Comparison of ENCODE assay signal across 29 cellular contexts in the genomic region with DNA sequence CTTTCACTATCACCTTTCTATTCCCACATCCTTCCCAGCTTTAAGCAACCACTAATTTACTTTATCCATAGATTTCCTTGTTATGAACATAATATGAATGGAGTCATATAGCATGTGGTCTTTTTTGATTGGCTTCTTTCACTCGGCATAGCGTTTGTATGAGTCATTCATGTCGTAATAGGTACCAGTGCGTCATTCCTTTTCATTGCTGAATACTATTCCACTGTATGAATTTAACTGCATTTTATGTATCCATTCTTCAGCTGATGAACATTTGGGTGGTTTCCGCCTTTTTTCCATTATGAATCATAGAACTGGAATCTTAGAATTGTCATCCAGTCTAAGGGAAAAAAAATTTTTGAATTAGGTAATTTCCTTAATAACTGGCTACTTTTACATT.
"Had no signal": no experiment of that assay in that cellular context is flagged by ENCODE, and none has a peak within 500 bp of the region (broad histone marks: within the 10 kb centered on the region; RNA-seq: fewer than 3 reads in every experiment).

No MANE protein-coding gene starts in this region.

- H3K27ac ChIP-seq: neutrophil, pancreas, psoas muscle, skin epidermis, spleen, suprapubic skin, testis, tibial artery, transverse colon, upper lobe of left lung, vagina had no signal

- ATAC-seq: naive thymus-derived CD8-positive, alpha-beta T cell; natural killer cell treated with Interleukin-12 subunit alpha and Interleukin-12 subunit beta and Interleukin-15 and Interleukin-18, amount 100 ng/mL, for 72 hours; pancreas; psoas muscle; right cardiac atrium; sciatic nerve; stimulated activated memory B cell treated with anti-CD40 and anti-IgM and Interleukin-4, amounts not matched to agents 10 μg/mL and 1 μg/mL and 100 μg/mL, for 72 hours; stimulated activated naive CD8-positive, alpha-beta T cell treated with anti-CD3 and anti-CD28 coated beads, Interleukin-15, amount 100 ng/mL, for 72 hours; stimulated activated naive CD8-positive, alpha-beta T cell treated with anti-CD3 and anti-CD28 coated beads, Interleukin-15, Interleukin-2, amounts not matched to agents 100 U/mL and 50 U/mL, for 24 hours had no signal

- DNase-seq: naive thymus-derived CD8-positive, alpha-beta T cell; nephron progenitor cell; nucleus accumbens; pancreas; psoas muscle; right cardiac atrium; spleen; stimulated activated CD4-positive, alpha-beta T cell treated with anti-CD3 and anti-CD28 coated beads, Interleukin-12 subunit alpha, Interleukin-12 subunit beta, amount 100 ng/mL, for 4 hours; stimulated activated CD4-positive, alpha-beta T cell treated with anti-CD3 and anti-CD28 coated beads, Interleukin-1b, Interleukin-23, amount 100 ng/mL, for 48 hours; stimulated activated CD4-positive, alpha-beta T cell treated with anti-CD3 and anti-CD28 coated beads, Interleukin-4, amount 100 ng/mL, for 1 hour; stimulated activated CD4-positive, alpha-beta T cell treated with anti-CD3 and anti-CD28 coated beads, Interleukin-4, amount 100 ng/mL, for 4 hours; stimulated activated CD8-positive, alpha-beta memory T cell treated with anti-CD3 and anti-CD28 coated beads, Interleukin-4, amount 100 ng/mL, for 48 hours; stimulated activated naive CD4-positive, alpha-beta T cell; stimulated activated naive CD8-positive, alpha-beta T cell treated with anti-CD3 and anti-CD28 coated beads, Interleukin-15, amount 100 ng/mL, for 72 hours; stimulated activated naive CD8-positive, alpha-beta T cell treated with anti-CD3 and anti-CD28 coated beads, Interleukin-15, Interleukin-2, amounts not matched to agents 100 U/mL and 50 U/mL, for 24 hours; substantia nigra; testis; tibial artery; transverse colon had no signal

- H3K4me1 ChIP-seq: pancreas, suprapubic skin, testis, tibial artery, transverse colon, upper lobe of left lung had no signal

- H3K27me3 ChIP-seq: neutrophil, pancreas, spleen, suprapubic skin, testis, tibial artery, transverse colon, upper lobe of left lung, vagina had no signal

- H3K36me3 ChIP-seq: neutrophil, pancreas, spleen, suprapubic skin, tibial artery, transverse colon, upper lobe of left lung, vagina had no signal

- H3K9me3 ChIP-seq: neutrophil, pancreas, psoas muscle, suprapubic skin, testis, tibial artery, transverse colon, upper lobe of left lung, vagina had no signal

- H3K4me3 ChIP-seq: pancreas, psoas muscle, skin epidermis, smooth muscle cell, spleen, suprapubic skin, tibial artery, transverse colon, upper lobe of left lung, vagina had no signal

- H3K4me2 ChIP-seq: smooth muscle cell had no signal

- FAIRE-seq: pancreas, urothelium cell line had no signal
